Comparison of ENCODE assay signal across 10 cellular contexts in the genomic region with DNA sequence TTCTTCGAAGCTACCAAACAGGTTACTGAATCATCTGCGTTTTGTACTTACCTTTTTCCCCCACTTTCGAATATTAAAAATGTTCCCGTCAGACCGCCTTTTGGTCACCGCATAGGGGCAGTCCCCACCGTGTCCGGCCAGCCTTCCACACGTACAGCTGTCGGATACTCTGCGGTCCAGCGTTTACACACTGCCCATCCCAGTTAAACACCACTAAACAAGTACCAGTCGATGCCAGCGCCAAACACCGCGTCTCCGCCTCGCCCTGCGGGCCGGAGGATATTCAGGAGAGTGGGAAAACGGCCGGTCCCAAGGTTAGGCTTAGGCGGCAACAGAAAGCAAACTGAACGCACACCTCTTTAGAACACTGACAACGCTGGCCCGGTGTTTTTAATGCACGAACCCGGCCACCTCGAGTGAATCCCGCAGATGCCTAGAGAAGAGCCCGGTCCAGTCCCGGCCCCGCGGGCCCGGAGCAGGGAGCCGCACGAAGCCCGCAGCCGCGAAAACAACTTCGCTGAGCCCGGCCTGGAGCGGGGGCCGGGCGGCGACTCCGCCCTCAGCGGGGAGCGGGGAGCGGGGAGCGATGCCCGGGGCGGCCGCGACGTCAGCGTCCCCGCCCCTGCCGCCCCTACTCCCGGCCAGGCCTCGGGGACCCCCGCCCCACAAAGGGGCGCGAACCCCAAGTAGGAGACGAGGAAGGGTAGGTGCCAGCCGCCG. TPM values are rescaled to one million over a fixed set of nuclear protein-coding genes. Genes with fewer than 3 reads are reported as not detected.
DNase-seq lines count a peak whose midpoint lies in the region; ATAC-seq and TF ChIP-seq lines count a peak whose summit lies in the region.
"Had no signal": no experiment of that assay in that cellular context is flagged by ENCODE, and none has a peak within 500 bp of the region (broad histone marks: within the 10 kb centered on the region; RNA-seq: fewer than 3 reads in every experiment).

No MANE protein-coding gene starts in this region.

- H3K4me1 Mint-ChIP-seq in MCF 10A (ENCODE audit: insufficient read depth, unreplicated experiment), result peaks cover 6% of the 10 kb centered on the region
- peaks cover 26% of the 10 kb centered on the region for H3K4me1 Mint-ChIP-seq in stimulated activated effector memory CD8-positive, alpha-beta T cell treated with anti-CD3 and anti-CD28 coated beads, Interleukin-12 subunit alpha, Interleukin-12 subunit beta, amount 100 ng/mL, for 72 hours

- no peaks in the 10 kb centered on the region for H3K9me3 Mint-ChIP-seq in MCF 10A (ENCODE audit: unreplicated experiment)
- H3K9me3 Mint-ChIP-seq in stimulated activated effector memory CD8-positive, alpha-beta T cell treated with anti-CD3 and anti-CD28 coated beads, Interleukin-12 subunit alpha, Interleukin-12 subunit beta, amount 100 ng/mL, for 72 hours, result no peaks in the 10 kb centered on the region

- no peaks in the 10 kb centered on the region for H3K27me3 Mint-ChIP-seq in MCF 10A (ENCODE audit: insufficient read depth, unreplicated experiment)

- POLR2A ChIA-PET in MCF 10A (lab: Yijun Ruan, JAX), result interaction anchor here (0.9 to 4.8 kb wide), 8 partner anchors 11 to 124 kb away, joined by 3 to 98 read pairs (median 5); a partner anchor contains a TSS

- H3K36me3 ChIP-seq in GM06990 (ENCODE audit: control insufficient read depth, insufficient read depth, low read length) (no peaks in the 10 kb centered on the region; the same call in 1 of the 2 replicates), kidney epithelial cell (ENCODE audit: control insufficient read depth, insufficient read depth, low read length) (no peaks in the 10 kb centered on the region)

- H3K36me3 Mint-ChIP-seq in MCF 10A (ENCODE audit: insufficient read depth, unreplicated experiment), result no peaks in the 10 kb centered on the region
- H3K36me3 Mint-ChIP-seq in stimulated activated effector memory CD8-positive, alpha-beta T cell treated with anti-CD3 and anti-CD28 coated beads, Interleukin-12 subunit alpha, Interleukin-12 subunit beta, amount 100 ng/mL, for 72 hours, result peaks cover 14% of the 10 kb centered on the region

- CTCF ChIA-PET in MCF 10A (lab: Yijun Ruan, JAX), result interaction anchor here (1.3 to 1.6 kb wide), 2 partner anchors 9 to 11 kb away, joined by 3 to 5 read pairs; a partner anchor contains a TSS

- TF ChIP-seq CTCF in GM06990 (IDR thresholded peaks at IDR 0.05; ENCODE audit: insufficient read depth, low read length, poor library complexity, severe bottlenecking) (no peak), MCF 10A (IDR thresholded peaks at IDR 0.05; ENCODE audit: unreplicated experiment) (no peak), kidney epithelial cell (IDR thresholded peaks at IDR 0.05; ENCODE audit: insufficient read depth, low read length, poor library complexity, severe bottlenecking) (no peak)

- H3K4me3 Mint-ChIP-seq in MCF 10A (ENCODE audit: unreplicated experiment), result peak overlapping the region; percentile 86
- peak overlapping the region; percentile 89 for H3K4me3 Mint-ChIP-seq in stimulated activated effector memory CD8-positive, alpha-beta T cell treated with anti-CD3 and anti-CD28 coated beads, Interleukin-12 subunit alpha, Interleukin-12 subunit beta, amount 100 ng/mL, for 72 hours

- peak; percentile 33 for ATAC-seq in HG02852 (IDR thresholded peaks at IDR 0.05; ENCODE audit: unreplicated experiment)
- peak; percentile 67 for ATAC-seq in stimulated activated effector memory CD8-positive, alpha-beta T cell treated with anti-CD3 and anti-CD28 coated beads, Interleukin-12 subunit alpha, Interleukin-12 subunit beta, amount 100 ng/mL, for 72 hours

- DNase-seq in AG08396 (ENCODE audit: low spot score) (peak; percentile 87), GM06990 (ENCODE audit: extremely low read depth, insufficient read length) (no peak), NCI-H510A (lab: John Stamatoyannopoulos, UW) (peak; percentile 79), MCF 10A (ENCODE audit: unreplicated experiment) (peak; percentile 47), kidney epithelial cell (ENCODE audit: low read depth) (no peak)
- no peak for DNase-seq in stimulated activated effector memory CD8-positive, alpha-beta T cell treated with anti-CD3 and anti-CD28 coated beads, Interleukin-12 subunit alpha, Interleukin-12 subunit beta, amount 100 ng/mL, for 72 hours (ENCODE audit: low spot score in 2 of 2)
- no peak for DNase-seq in central memory CD4-positive, alpha-beta T cell

- intact Hi-C loops in MCF 10A (cut with micrococcal nuclease), result loop anchor here (1.0 kb wide), 1 partner anchor 10 kb away; no protein-coding TSS in a partner anchor

- H3K4me3 ChIP-seq in GM06990 (replicated peaks; ENCODE audit: low read depth, low read length) (peak overlapping the region; percentile 64), kidney epithelial cell (ENCODE audit: low read depth, low read length) (peak overlapping the region; percentile 77)

- H3K27me3 ChIP-seq in GM06990 (replicated peaks; ENCODE audit: control insufficient read depth, insufficient read depth, low read length) (no peaks in the 10 kb centered on the region), kidney epithelial cell (ENCODE audit: control insufficient read depth, insufficient read depth, low read length) (no peaks in the 10 kb centered on the region)

- H3K27ac Mint-ChIP-seq in MCF 10A (ENCODE audit: low read depth, unreplicated experiment), result peak overlapping the region; percentile 60
- H3K27ac Mint-ChIP-seq in stimulated activated effector memory CD8-positive, alpha-beta T cell treated with anti-CD3 and anti-CD28 coated beads, Interleukin-12 subunit alpha, Interleukin-12 subunit beta, amount 100 ng/mL, for 72 hours, result peak overlapping the region; percentile 89

- no TSS peak for BruUV-seq in MCF 10A (replicated peaks; lab: Mats Ljungman, UMichigan)

RNA-seq across cellular contexts. Expression of a gene that starts 0.7 kb away (rescaled TPM):
- 10.3 and 12.7 TPM in 2 replicates for total RNA-seq in MCF 10A (2022)
- 8.0 and 8.8 TPM in 2 replicates for total RNA-seq in kidney epithelial cell

RNA-seq across cellular contexts. Expression of a gene that starts 10.1 kb away (rescaled TPM):
- total RNA-seq in MCF 10A (2022) (14.0 and 19.5 TPM in 2 replicates), kidney epithelial cell (69.5 and 77.4 TPM in 2 replicates)

RNA-seq across cellular contexts. Expression of a gene that starts 11.9 kb away (rescaled TPM):
- total RNA-seq in MCF 10A (2022) (14.7 and 18.9 TPM in 2 replicates), kidney epithelial cell (19.0 and 29.4 TPM in 2 replicates)

RNA-seq across cellular contexts. Expression of a gene that starts 33.0 kb away (rescaled TPM):
- 40.6 TPM in 2 replicates for total RNA-seq in MCF 10A (2022)
- 14.2 and 18.9 TPM in 2 replicates for total RNA-seq in kidney epithelial cell

RNA-seq across cellular contexts. Expression of a gene that starts 57.7 kb away (rescaled TPM):
- not detected in 2 replicates for total RNA-seq in MCF 10A (2022)
- total RNA-seq in kidney epithelial cell, result not detected in 2 replicates
- total RNA-seq: subcutaneous adipose tissue; T-helper 2 cell treated with Interferon-gamma antibody and Interleukin-4, amounts not matched to agents 100 ng/mL and 5 ng/mL, for 36 hours had no signal

Comparison
In these comparisons a context has a peak if more than half of its experiments do, and no peak if none do; other contexts are left out.
1. DNase-seq: peak in AG08396 (single experiment), NCI-H510A (single experiment) and MCF 10A (single experiment); none in GM06990 (single experiment), kidney epithelial cell (single experiment), stimulated activated effector memory CD8-positive, alpha-beta T cell treated with anti-CD3 and anti-CD28 coated beads, Interleukin-12 subunit alpha, Interleukin-12 subunit beta, amount 100 ng/mL, for 72 hours (0 of 2) and central memory CD4-positive, alpha-beta T cell (single experiment).